8 cellular contexts compared by ENCODE assay signal in genomic region chr1:156052862-156053769, GRCh38. TPM values are rescaled to one million over a fixed set of nuclear protein-coding genes. Genes with fewer than 3 reads are reported as not detected.
A peak's percentile ranks its signal among the peaks of the same experiment; 100 is the strongest.
DNase-seq lines count a peak whose midpoint lies in the region; ATAC-seq and TF ChIP-seq lines count a peak whose summit lies in the region.

No MANE protein-coding gene starts in this region.

- peak overlapping the region; percentile 69 for H3K27ac Mint-ChIP-seq in activated naive CD4-positive, alpha-beta T cell treated with anti-CD3 and anti-CD28 coated beads for 36 hours

- H3K9ac ChIP-seq in KMS-11, result peak overlapping the region; percentile 92

- no peaks in the 10 kb centered on the region for H3K9me3 Mint-ChIP-seq in activated naive CD4-positive, alpha-beta T cell treated with anti-CD3 and anti-CD28 coated beads for 36 hours

- TF ChIP-seq EP300 in ovary (IDR thresholded peaks at IDR 0.05), result no peak

- H3K27me3 ChIP-seq in GM06990 (replicated peaks; ENCODE audit: control insufficient read depth, insufficient read depth, low read length) (no peaks in the 10 kb centered on the region), KMS-11 (ENCODE audit: insufficient read depth, low read depth) (no peaks in the 10 kb centered on the region), ovary (no peaks in the 10 kb centered on the region), thyroid gland (no peaks in the 10 kb centered on the region)

- H4K20me1 ChIP-seq in KMS-11 (ENCODE audit: insufficient read depth), result no peaks in the 10 kb centered on the region; the same call in 1 of the 2 replicates

- CTCF ChIA-PET in activated naive CD4-positive, alpha-beta T cell treated with anti-CD3 and anti-CD28 coated beads for 36 hours (lab: Charles Lee), result interaction anchor here (0.5 to 1.3 kb wide), 6 partner anchors 14 to 520 kb away, joined by 3 to 5 read pairs (median 3); partner anchors contain the start of gene SYT11

- H3K79me2 ChIP-seq in KMS-11 (ENCODE audit: insufficient read depth, low read depth), result peaks cover 26% of the 10 kb centered on the region

- no peaks in the 10 kb centered on the region for H3K9me3 ChIP-seq in ovary
- no peaks in the 10 kb centered on the region for H3K9me3 ChIP-seq in thyroid gland

- peak overlapping the region; percentile 91 for H3K27ac ChIP-seq in KMS-11
- peak overlapping the region; percentile 41 to 82 for H3K27ac ChIP-seq in ovary
- H3K27ac ChIP-seq in thyroid gland, result peak overlapping the region; percentile 39 to 88 (median 62)

- H3K4me2 ChIP-seq in KMS-11, result peak overlapping the region; percentile 59

- intact Hi-C loops in activated naive CD4-positive, alpha-beta T cell treated with anti-CD3 and anti-CD28 coated beads for 36 hours (cut with micrococcal nuclease), result loop anchor here (10.0 kb wide), 1 partner anchor 418 kb away; no protein-coding TSS in a partner anchor
- intact Hi-C loops in ovary (cut with DNase I), result no loop called here
- intact Hi-C loops in thyroid gland (cut with DNase I), result loop anchor here (10.0 kb wide), 1 partner anchor 118 kb away; the partner anchor contains the start of gene KHDC4

- DNase-seq in GM06990 (ENCODE audit: extremely low read depth, insufficient read length), result peak; percentile 73
- DNase-seq in SK-MEL-5 (ENCODE audit: low read depth, low spot score), result peak; percentile 72
- DNase-seq in activated naive CD4-positive, alpha-beta T cell treated with anti-CD3 and anti-CD28 coated beads for 36 hours, result peak; percentile 76
- DNase-seq in germinal center (ENCODE audit: low spot score), result peak; percentile 83
- DNase-seq in ovary, result peak; percentile 65 to 81 (median 80)
- DNase-seq in thyroid gland, result peak; percentile 47 to 49

- H2AFZ ChIP-seq in KMS-11 (ENCODE audit: low read depth), result peak overlapping the region; percentile 77

- H3K4me1 ChIP-seq in KMS-11 (ENCODE audit: low read depth, poor library complexity, severe bottlenecking) (peaks cover 22% of the 10 kb centered on the region), ovary (ENCODE audit: insufficient read depth) (no peaks in the 10 kb centered on the region), thyroid gland (peaks cover 8 to 9% of the 10 kb centered on the region in 2 donors)

- 0 to 1% (median 0%) methylated on average over 30 to 60 of the region's 63 CpGs for WGBS in ovary, 3 donors
- 1 to 6% methylated on average over 27 to 39 of the region's 63 CpGs for WGBS in thyroid gland, 2 donors

- no peak for ATAC-seq in GM19397 (IDR thresholded peaks at IDR 0.05; ENCODE audit: unreplicated experiment)

- TF ChIP-seq CTCF in GM06990 (IDR thresholded peaks at IDR 0.05; ENCODE audit: insufficient read depth, low read length, poor library complexity, severe bottlenecking), result peak; percentile 52
- peak; percentile 21 for TF ChIP-seq CTCF in KMS-11 (conservative IDR thresholded peaks at IDR 0.05; ENCODE audit: low read depth, low read length)
- no peak for TF ChIP-seq CTCF in ovary (IDR thresholded peaks at IDR 0.05)
- TF ChIP-seq CTCF in thyroid gland (IDR thresholded peaks at IDR 0.05), result no peak

- peaks cover 10% of the 10 kb centered on the region for H3K36me3 Mint-ChIP-seq in activated naive CD4-positive, alpha-beta T cell treated with anti-CD3 and anti-CD28 coated beads for 36 hours (ENCODE audit: low read depth)

- peak overlapping the region; percentile 86 for H3K4me3 ChIP-seq in GM06990 (replicated peaks; ENCODE audit: low read depth, low read length)
- H3K4me3 ChIP-seq in KMS-11 (IDR thresholded peaks at IDR 0.05; ENCODE audit: insufficient read depth, low read depth, low read length), result peak overlapping the region; percentile 81
- peak overlapping the region; percentile 83 for H3K4me3 ChIP-seq in ovary
- H3K4me3 ChIP-seq in thyroid gland (replicated peaks in 1 of 3), result peak overlapping the region; percentile 30 to 88 (median 30)

- H3K4me1 Mint-ChIP-seq in activated naive CD4-positive, alpha-beta T cell treated with anti-CD3 and anti-CD28 coated beads for 36 hours (ENCODE audit: low read depth), result peaks cover 24% of the 10 kb centered on the region

- H3K36me3 ChIP-seq in GM06990 (ENCODE audit: control insufficient read depth, insufficient read depth, low read length), result peaks cover 9% of the 10 kb centered on the region
- peaks cover 7% of the 10 kb centered on the region; the same call in 1 of the 2 replicates for H3K36me3 ChIP-seq in KMS-11 (ENCODE audit: insufficient read depth)
- H3K36me3 ChIP-seq in ovary, result no peaks in the 10 kb centered on the region
- H3K36me3 ChIP-seq in thyroid gland, result no peaks in the 10 kb centered on the region

- in situ Hi-C loops in SK-MEL-5 (cut with HindIII; ENCODE audit: low pct_unique_long_range_greater_than_20kb, low sequenced_read_pairs), result no loop called here

- TF ChIP-seq POLR2A in ovary (IDR thresholded peaks at IDR 0.05) (no peak), thyroid gland (IDR thresholded peaks at IDR 0.05) (peak in 1 of 2 donors; percentile 28)

- H3K4me3 Mint-ChIP-seq in activated naive CD4-positive, alpha-beta T cell treated with anti-CD3 and anti-CD28 coated beads for 36 hours, result peak overlapping the region; percentile 89

- H3K27me3 Mint-ChIP-seq in activated naive CD4-positive, alpha-beta T cell treated with anti-CD3 and anti-CD28 coated beads for 36 hours (ENCODE audit: low read depth), result no peaks in the 10 kb centered on the region

RNA-seq across cellular contexts. Expression of gene UBQLN4, which starts 0.5 kb away (rescaled TPM):
- total RNA-seq in SK-MEL-5 (2014; rRNA removed; shearing (Covaris generic)), result 22.7 and 23.3 TPM in 2 replicates
- polyA plus RNA-seq in SK-MEL-5 (2015; cell fraction: cytosol; rRNA removed), result 36.2 and 43.5 TPM in 2 replicates
- polyA plus RNA-seq in SK-MEL-5 (2015; cell fraction: nucleus; rRNA removed), result 56.4 and 56.5 TPM in 2 replicates
- 10 to 100 TPM; 27.1 to 27.4 TPM for total RNA-seq in activated naive CD4-positive, alpha-beta T cell treated with anti-CD3 and anti-CD28 coated beads for 36 hours
- 10 to 100 TPM; 14.2 to 38.0 (median 26.6) TPM for total RNA-seq in ovary
- 10 to 100 TPM; 16.3 to 33.9 TPM for polyA plus RNA-seq in ovary
- total RNA-seq in thyroid gland, result 10 to 100 TPM; 10.8 to 18.8 (median 16.9) TPM

RNA-seq across cellular contexts. Expression of gene LAMTOR2, which starts 1.5 kb away (rescaled TPM):
- 56.1 and 61.7 TPM in 2 replicates for total RNA-seq in SK-MEL-5 (2014; rRNA removed; shearing (Covaris generic))
- 80.4 and 108 TPM in 2 replicates for polyA plus RNA-seq in SK-MEL-5 (2015; cell fraction: cytosol; rRNA removed)
- polyA plus RNA-seq in SK-MEL-5 (2015; cell fraction: nucleus; rRNA removed), result 14.9 and 32.0 TPM in 2 replicates
- 10 to 100 TPM; 54.9 to 55.9 TPM for total RNA-seq in activated naive CD4-positive, alpha-beta T cell treated with anti-CD3 and anti-CD28 coated beads for 36 hours
- total RNA-seq in ovary, result 10 to 100 TPM; 20.1 to 66.1 (median 24.9) TPM
- polyA plus RNA-seq in ovary, result 10 to 100 TPM; 20.1 to 41.2 TPM
- total RNA-seq in thyroid gland, result 10 to 100 TPM; 14.7 to 76.8 (median 41.1) TPM

RNA-seq across cellular contexts. Expression of gene RAB25, which starts 7.8 kb away (rescaled TPM):
- not detected in 2 replicates for total RNA-seq in SK-MEL-5 (2014; rRNA removed; shearing (Covaris generic))
- not detected in 2 replicates for polyA plus RNA-seq in SK-MEL-5 (2015; cell fraction: cytosol; rRNA removed)
- not detected in 2 replicates for polyA plus RNA-seq in SK-MEL-5 (2015; cell fraction: nucleus; rRNA removed)
- 1 to 10 TPM; 1.3 TPM for total RNA-seq in activated naive CD4-positive, alpha-beta T cell treated with anti-CD3 and anti-CD28 coated beads for 36 hours
- total RNA-seq in ovary (10 to 100 TPM in 1 of 7 donors, 1 to 10 TPM in 4, under 1 TPM in 2; 0.45 to 38.6 (median 3.5) TPM), thyroid gland (10 to 100 TPM; 65.9 to 88.0 (median 74.1) TPM)
- under 1 TPM in 1 of 2 donors, not detected in 1; 0.28 TPM for polyA plus RNA-seq in ovary

RNA-seq across cellular contexts. Expression of gene MEX3A, which starts 29.1 kb away (rescaled TPM):
- 3.0 and 3.4 TPM in 2 replicates for total RNA-seq in SK-MEL-5 (2014; rRNA removed; shearing (Covaris generic))
- polyA plus RNA-seq in SK-MEL-5 (2015; cell fraction: cytosol; rRNA removed), result 10.6 and 16.6 TPM in 2 replicates
- polyA plus RNA-seq in SK-MEL-5 (2015; cell fraction: nucleus; rRNA removed), result 8.2 and 8.7 TPM in 2 replicates
- total RNA-seq in activated naive CD4-positive, alpha-beta T cell treated with anti-CD3 and anti-CD28 coated beads for 36 hours, result under 1 TPM; 0.22 to 0.36 TPM
- total RNA-seq in ovary (10 to 100 TPM in 4 of 7 donors, 1 to 10 TPM in 3; 3.5 to 12.4 (median 10.2) TPM), thyroid gland (1 to 10 TPM in 1 of 4 donors, under 1 TPM in 3; 0.17 to 1.8 (median 0.33) TPM)
- polyA plus RNA-seq in ovary, result 1 to 10 TPM; 5.6 to 6.6 TPM

RNA-seq across cellular contexts. Expression of gene SSR2, which starts 32.4 kb away (rescaled TPM):
- 350 and 401 TPM in 2 replicates for total RNA-seq in SK-MEL-5 (2014; rRNA removed; shearing (Covaris generic))
- polyA plus RNA-seq in SK-MEL-5 (2015; cell fraction: cytosol; rRNA removed), result 442 and 515 TPM in 2 replicates
- polyA plus RNA-seq in SK-MEL-5 (2015; cell fraction: nucleus; rRNA removed), result 76.0 and 86.6 TPM in 2 replicates
- 100 to 1,000 TPM; 141 to 142 TPM for total RNA-seq in activated naive CD4-positive, alpha-beta T cell treated with anti-CD3 and anti-CD28 coated beads for 36 hours
- 100 to 1,000 TPM; 261 to 496 (median 272) TPM for total RNA-seq in ovary
- 100 to 1,000 TPM; 465 to 601 TPM for polyA plus RNA-seq in ovary
- 100 to 1,000 TPM in 3 of 4 donors, 10 to 100 TPM in 1; 78.6 to 193 (median 130) TPM for total RNA-seq in thyroid gland

Comparison
In these comparisons a context has a peak if more than half of its experiments do, and no peak if none do; other contexts are left out.
1. H3K4me3 ChIP-seq: peak in every context shown above with its lines; median percentile 86 in GM06990; 83 in ovary; 81 in KMS-11; 30 in thyroid gland.
2. CTCF ChIP-seq: peak in GM06990 (single experiment) and KMS-11 (single experiment); none in ovary (0 of 3) and thyroid gland (0 of 6).
3. intact Hi-C loops: an anchor here in activated naive CD4-positive, alpha-beta T cell treated with anti-CD3 and anti-CD28 coated beads for 36 hours (10.0 kb wide) and thyroid gland (10.0 kb wide); none called in ovary.
4. Peak in every context shown above with its lines, with median percentiles within 50 percentile points of each other: DNase-seq and H3K27ac ChIP-seq.